8 cellular contexts compared by ENCODE assay signal in the genomic region with DNA sequence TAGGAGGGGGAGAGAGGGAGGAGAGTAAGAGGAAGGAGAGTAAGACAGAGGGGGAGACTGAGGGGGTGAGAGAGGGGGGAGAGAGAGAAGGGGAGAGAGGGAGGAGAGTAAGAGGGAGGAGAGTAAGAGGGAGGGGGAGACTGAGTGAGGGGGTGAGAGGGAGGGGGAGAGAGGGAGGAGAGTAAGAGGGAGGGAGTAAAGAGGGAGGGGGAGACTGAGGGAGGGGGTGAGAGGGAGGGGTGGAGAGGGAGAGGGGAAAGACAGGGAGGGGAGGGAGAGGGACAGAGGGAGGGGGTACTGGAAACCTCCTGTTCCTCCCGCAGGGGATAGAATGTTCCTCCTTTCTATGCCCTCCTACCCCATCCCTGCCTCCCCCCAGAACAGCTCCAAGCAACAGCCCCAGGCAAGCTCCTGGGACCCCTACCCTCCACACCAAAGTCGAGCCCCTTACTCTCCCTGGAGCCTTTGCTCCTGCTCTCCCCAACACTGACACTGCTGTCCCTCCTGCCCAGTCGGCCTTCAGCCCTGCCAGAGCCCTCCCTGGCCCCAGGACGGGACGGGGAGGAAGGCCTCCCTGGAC. TPM values are rescaled to one million over a fixed set of nuclear protein-coding genes. Genes with fewer than 3 reads are reported as not detected.
DNase-seq lines count a peak whose midpoint lies in the region; FAIRE-seq and TF ChIP-seq lines count a peak whose summit lies in the region.
"Not testable (repeated sequence)": the region's sequence is repeated elsewhere in the genome, so short reads cannot be mapped to it uniquely, and the experiment has no call there.

No MANE protein-coding gene starts in this region.

- not testable (repeated sequence) for H4K20me1 ChIP-seq in OCI-LY7 (ENCODE audit: insufficient read depth, low read length)

- not testable (repeated sequence) for H3K4me3 ChIP-seq in A673 (ENCODE audit: low read depth, low read length, poor library complexity, severe bottlenecking); OCI-LY7 (ENCODE audit: low read depth, low read length, poor library complexity, severe bottlenecking); ectodermal cell (ENCODE audit: insufficient read depth, low read depth, low read length)
- H3K4me3 ChIP-seq in left ventricle myocardium inferior: peak overlapping the region; percentile 47
- H3K4me3 ChIP-seq in skin epidermis: peak overlapping the region in 1 of 7 experiments; percentile 16

- H3K4me3 Mint-ChIP-seq in activated naive CD4-positive, alpha-beta T cell treated with anti-CD3 and anti-CD28 coated beads, Interleukin-2, amount 10 ng/mL, durations not matched to agents 7 days and 5 days: not testable (repeated sequence)

- POLR2A ChIA-PET in A673 (lab: Charles Lee; ENCODE audit: low non-redundant PET); OCI-LY7 (lab: Charles Lee): not testable (repeated sequence)

- not testable (repeated sequence) for H2AFZ ChIP-seq in OCI-LY7 (ENCODE audit: low read length)

- H3K4me2 ChIP-seq in OCI-LY7 (ENCODE audit: low read length): 0 out of 2 replicates have a peak overlapping the region, but pooled peaks have one; percentile 8

- not testable (repeated sequence) for H3K27me3 Mint-ChIP-seq in activated naive CD4-positive, alpha-beta T cell treated with anti-CD3 and anti-CD28 coated beads, Interleukin-2, amount 10 ng/mL, durations not matched to agents 7 days and 5 days

- WGBS in ectodermal cell, 2 experiments: 0 to 19% methylated on average over 1 to 2 of the region's 5 CpGs

- FAIRE-seq in GM12892 (lab: Jason Lieb, UNC): not testable (repeated sequence)

- H3K27ac ChIP-seq in A673 (ENCODE audit: low read depth, low read length, poor library complexity, severe bottlenecking); OCI-LY7 (ENCODE audit: low read depth, low read length, poor library complexity, severe bottlenecking): not testable (repeated sequence)
- H3K27ac ChIP-seq in ectodermal cell (ENCODE audit: insufficient read depth, low read depth, low read length, poor library complexity, severe bottlenecking): peak overlapping the region; percentile 36
- H3K27ac ChIP-seq in left ventricle myocardium inferior (replicated peaks): peak overlapping the region; percentile 85
- peak overlapping the region in 20 of 21 experiments; percentile 18 to 87 (median 58) for H3K27ac ChIP-seq in skin epidermis

- H3K27me3 ChIP-seq in A673 (replicated peaks; ENCODE audit: insufficient read depth, low read depth, low read length, poor library complexity); ectodermal cell (ENCODE audit: control insufficient read depth, insufficient read depth, low read length, poor library complexity, severe bottlenecking); left ventricle myocardium inferior (ENCODE audit: low read depth): not testable (repeated sequence)

- not testable (repeated sequence) for H3K27ac Mint-ChIP-seq in activated naive CD4-positive, alpha-beta T cell treated with anti-CD3 and anti-CD28 coated beads, Interleukin-2, amount 10 ng/mL, durations not matched to agents 7 days and 5 days

- DNase-seq in A673 (ENCODE audit: low spot score): peak; percentile 87
- peak; percentile 13 for DNase-seq in GM12892 (ENCODE audit: insufficient read length)
- DNase-seq in OCI-LY7 (ENCODE audit: low spot score): peak; percentile 48
- peak; percentile 20 for DNase-seq in activated naive CD4-positive, alpha-beta T cell treated with anti-CD3 and anti-CD28 coated beads, Interleukin-2, amount 10 ng/mL, durations not matched to agents 7 days and 5 days
- DNase-seq in left ventricle myocardium inferior: peak; percentile 33
- DNase-seq in myocyte (ENCODE audit: low read depth): peak; percentile 47

- H3K36me3 Mint-ChIP-seq in activated naive CD4-positive, alpha-beta T cell treated with anti-CD3 and anti-CD28 coated beads, Interleukin-2, amount 10 ng/mL, durations not matched to agents 7 days and 5 days: not testable (repeated sequence)

- CTCF ChIA-PET in A673 (lab: Charles Lee); OCI-LY7 (lab: Charles Lee; ENCODE audit: unreplicated experiment); activated naive CD4-positive, alpha-beta T cell treated with anti-CD3 and anti-CD28 coated beads, Interleukin-2, amount 10 ng/mL, durations not matched to agents 7 days and 5 days (lab: Charles Lee): not testable (repeated sequence)

- H3K4me1 Mint-ChIP-seq in activated naive CD4-positive, alpha-beta T cell treated with anti-CD3 and anti-CD28 coated beads, Interleukin-2, amount 10 ng/mL, durations not matched to agents 7 days and 5 days: not testable (repeated sequence)

- H3K36me3 ChIP-seq in A673 (ENCODE audit: insufficient read depth, low read length, poor library complexity, severe bottlenecking); OCI-LY7 (ENCODE audit: insufficient read depth, low read length); ectodermal cell (ENCODE audit: control insufficient read depth, insufficient read depth, low read length); left ventricle myocardium inferior: not testable (repeated sequence)

- BruUV-seq in A673 (replicated peaks; lab: Mats Ljungman, UMichigan); OCI-LY7 (replicated peaks; lab: Mats Ljungman, UMichigan): not testable (repeated sequence)

- not testable (repeated sequence) for H3K9me2 ChIP-seq in OCI-LY7 (ENCODE audit: insufficient read depth, low read length)

- not testable (repeated sequence) for H3K79me2 ChIP-seq in OCI-LY7 (ENCODE audit: insufficient read depth, low read depth, low read length)

- not testable (repeated sequence) for H3K4me1 ChIP-seq in A673 (ENCODE audit: insufficient read depth, low read length, poor library complexity, severe bottlenecking); OCI-LY7 (ENCODE audit: insufficient read depth, low read length, poor library complexity, severe bottlenecking); ectodermal cell (ENCODE audit: control insufficient read depth, insufficient read depth, low read length); left ventricle myocardium inferior

- TF ChIP-seq POLR2A in GM12892 (IDR thresholded peaks at IDR 0.05; ENCODE audit: low read depth, low read length): not testable (repeated sequence)

- not testable (repeated sequence) for H3K9me3 Mint-ChIP-seq in activated naive CD4-positive, alpha-beta T cell treated with anti-CD3 and anti-CD28 coated beads, Interleukin-2, amount 10 ng/mL, durations not matched to agents 7 days and 5 days

- intact Hi-C loops in A673 (cut with micrococcal nuclease; ENCODE audit: unreplicated experiment); OCI-LY7 (cut with micrococcal nuclease; ENCODE audit: unreplicated experiment); left ventricle myocardium inferior (cut with micrococcal nuclease): not testable (repeated sequence)

- H3K9me3 ChIP-seq in A673 (ENCODE audit: low read depth, low read length, poor library complexity, severe bottlenecking); OCI-LY7 (ENCODE audit: low read length); ectodermal cell (ENCODE audit: control insufficient read depth, low read length); left ventricle myocardium inferior (replicated peaks): not testable (repeated sequence)

- TF ChIP-seq CTCF in A673 (conservative IDR thresholded peaks at IDR 0.05; ENCODE audit: low read depth, low read length); OCI-LY7 (conservative IDR thresholded peaks at IDR 0.05; ENCODE audit: low read length); left ventricle myocardium inferior (IDR thresholded peaks at IDR 0.05; ENCODE audit: borderline replicate concordance): not testable (repeated sequence)

RNA-seq across cellular contexts. Expression of gene RASA4B, which starts 4.8 kb away (rescaled TPM):
- 1.8 and 4.6 TPM in 2 replicates for total RNA-seq in A673 (2021)
- polyA plus RNA-seq in GM12892 (2012; ENCODE audit: missing spikeins): 12.0 TPM
- total RNA-seq in OCI-LY7 (2014; rRNA removed; shearing (Covaris generic)): 7.2 and 8.2 TPM in 2 replicates
- 12.8 and 18.1 TPM in 2 replicates for total RNA-seq in OCI-LY7 (2022)
- 11.6 TPM for polyA plus RNA-seq in ectodermal cell (2013, experiment 1 of 4)
- 12.6 TPM for polyA plus RNA-seq in ectodermal cell (2013, experiment 2 of 4)
- polyA plus RNA-seq in ectodermal cell (2013, experiment 3 of 4): 12.4 TPM
- polyA plus RNA-seq in ectodermal cell (2013, experiment 4 of 4): 11.0 TPM
- total RNA-seq in left ventricle myocardium inferior: 5.7 TPM
- total RNA-seq in myocyte: 17.4 and 19.8 TPM in 2 replicates
- polyA plus RNA-seq in myocyte (2012): 18.7 TPM

RNA-seq across cellular contexts. Expression of gene UPK3BL2, which starts 30.8 kb away (rescaled TPM):
- 4.3 and 7.3 TPM in 2 replicates for total RNA-seq in A673 (2021)
- 11.2 TPM for polyA plus RNA-seq in GM12892 (2012; ENCODE audit: missing spikeins)
- 5.4 and 10.2 TPM in 2 replicates for total RNA-seq in OCI-LY7 (2014; rRNA removed; shearing (Covaris generic))
- 19.5 and 22.2 TPM in 2 replicates for total RNA-seq in OCI-LY7 (2022)
- polyA plus RNA-seq in ectodermal cell (2013, experiment 1 of 4): 6.2 TPM
- 5.9 TPM for polyA plus RNA-seq in ectodermal cell (2013, experiment 2 of 4)
- 4.3 TPM for polyA plus RNA-seq in ectodermal cell (2013, experiment 3 of 4)
- polyA plus RNA-seq in ectodermal cell (2013, experiment 4 of 4): 5.0 TPM
- total RNA-seq in left ventricle myocardium inferior: 2.9 TPM
- total RNA-seq in myocyte: 1.9 and 4.0 TPM in 2 replicates
- polyA plus RNA-seq in myocyte (2012): 11.5 TPM

RNA-seq across cellular contexts. Expression of gene POLR2J, which starts 34.0 kb away (rescaled TPM):
- total RNA-seq in A673 (2021): 52.2 and 60.9 TPM in 2 replicates
- polyA plus RNA-seq in GM12892 (2012; ENCODE audit: missing spikeins): 60.1 TPM
- total RNA-seq in OCI-LY7 (2014; rRNA removed; shearing (Covaris generic)): 58.1 and 62.4 TPM in 2 replicates
- 62.9 and 68.6 TPM in 2 replicates for total RNA-seq in OCI-LY7 (2022)
- 71.3 TPM for polyA plus RNA-seq in ectodermal cell (2013, experiment 1 of 4)
- polyA plus RNA-seq in ectodermal cell (2013, experiment 2 of 4): 66.2 TPM
- 76.0 TPM for polyA plus RNA-seq in ectodermal cell (2013, experiment 3 of 4)
- polyA plus RNA-seq in ectodermal cell (2013, experiment 4 of 4): 80.9 TPM
- 55.8 TPM for total RNA-seq in left ventricle myocardium inferior
- total RNA-seq in myocyte: 33.1 and 58.9 TPM in 2 replicates
- polyA plus RNA-seq in myocyte (2012): 193 TPM

RNA-seq across cellular contexts. Expression of gene SPDYE2, which starts 38.3 kb away (rescaled TPM):
- total RNA-seq in A673 (2021) (not detected in 2 replicates), OCI-LY7 (2022) (not detected in 2 replicates), left ventricle myocardium inferior (not detected), myocyte (not detected in 2 replicates)
- 4.9 TPM for polyA plus RNA-seq in GM12892 (2012; ENCODE audit: missing spikeins)
- not detected in 2 replicates for total RNA-seq in OCI-LY7 (2014; rRNA removed; shearing (Covaris generic))
- not detected for polyA plus RNA-seq in ectodermal cell (2013, experiment 1 of 4)
- not detected for polyA plus RNA-seq in ectodermal cell (2013, experiment 2 of 4)
- polyA plus RNA-seq in ectodermal cell (2013, experiment 3 of 4): not detected
- polyA plus RNA-seq in ectodermal cell (2013, experiment 4 of 4): not detected
- polyA plus RNA-seq in myocyte (2012): 5.7 TPM

RNA-seq across cellular contexts. Expression of gene LRWD1, which starts 47.9 kb away (rescaled TPM):
- 43.8 and 48.5 TPM in 2 replicates for total RNA-seq in A673 (2021)
- 7.2 TPM for polyA plus RNA-seq in GM12892 (2012; ENCODE audit: missing spikeins)
- 63.1 and 68.2 TPM in 2 replicates for total RNA-seq in OCI-LY7 (2014; rRNA removed; shearing (Covaris generic))
- 37.7 and 39.1 TPM in 2 replicates for total RNA-seq in OCI-LY7 (2022)
- 29.2 TPM for polyA plus RNA-seq in ectodermal cell (2013, experiment 1 of 4)
- 27.0 TPM for polyA plus RNA-seq in ectodermal cell (2013, experiment 2 of 4)
- polyA plus RNA-seq in ectodermal cell (2013, experiment 3 of 4): 20.1 TPM
- polyA plus RNA-seq in ectodermal cell (2013, experiment 4 of 4): 21.1 TPM
- total RNA-seq in left ventricle myocardium inferior: 11.2 TPM
- 41.3 and 52.0 TPM in 2 replicates for total RNA-seq in myocyte
- polyA plus RNA-seq in myocyte (2012): 25.9 TPM

Comparison
In these comparisons a context has a peak if more than half of its experiments do, and no peak if none do; other contexts are left out.
1. DNase-seq: peak in every context shown above with its lines; median percentile 87 in A673; 48 in OCI-LY7; 47 in myocyte; 33 in left ventricle myocardium inferior; 20 in activated naive CD4-positive, alpha-beta T cell treated with anti-CD3 and anti-CD28 coated beads, Interleukin-2, amount 10 ng/mL, durations not matched to agents 7 days and 5 days; 13 in GM12892.